Comparison of ENCODE assay signal across 8 cellular contexts in genomic region chr3:9397331-9397910, GRCh38. TPM values are rescaled to one million over a fixed set of nuclear protein-coding genes. Genes with fewer than 3 reads are reported as not detected.
DNase-seq lines count a peak whose midpoint lies in the region; ATAC-seq and TF ChIP-seq lines count a peak whose summit lies in the region.

TSS of gene SETD5 (plus strand) at chr3:9397615. CDS start at chr3:9428939, 31,324 bp downstream.

- H3K36me3 ChIP-seq in prostate gland, result no peaks in the 10 kb centered on the region
- no peaks in the 10 kb centered on the region for H3K36me3 ChIP-seq in urinary bladder (ENCODE audit: insufficient read depth)

- H3K9me3 ChIP-seq in prostate gland, result no peaks in the 10 kb centered on the region

- H3K4me1 ChIP-seq in prostate gland (replicated peaks) (peaks cover 16% of the 10 kb centered on the region), urinary bladder (ENCODE audit: insufficient read depth) (peaks cover 2% of the 10 kb centered on the region)

- H3K4me3 ChIP-seq in prostate gland (peak within 1 kb of the TSS; percentile 90 to 95), urinary bladder (ENCODE audit: low read depth, low read length) (peak within 1 kb of the TSS; percentile 94)

- H3K27ac ChIP-seq in angular gyrus (ENCODE audit: low read depth, low read length), result peak within 1 kb of the TSS; percentile 99
- peak within 1 kb of the TSS; percentile 99 for H3K27ac ChIP-seq in prostate gland
- H3K27ac ChIP-seq in urinary bladder (ENCODE audit: low read depth), result peak within 1 kb of the TSS; percentile 100

- H3K27me3 ChIP-seq in prostate gland (replicated peaks; ENCODE audit: insufficient read depth), result no peaks in the 10 kb centered on the region

- WGBS in prostate gland, result 1% methylated on average over 23 of the region's 64 CpGs
- under 1% methylated on average over 60 of the region's 64 CpGs for WGBS in urinary bladder

- intact Hi-C loops in left ventricle myocardium superior (cut with micrococcal nuclease), result no loop called here
- intact Hi-C loops in prostate gland (cut with DNase I), result no loop called here

- DNase-seq in NCI-H1694 (lab: John Stamatoyannopoulos, UW) (peak; percentile 40), T-helper 2 cell (peak; percentile 98 to 100 (median 99)), left ventricle myocardium superior (peak; percentile 99), prostate gland (ENCODE audit: low spot score) (peak; percentile 98)

- peak; percentile 27 for ATAC-seq in GM18499 (IDR thresholded peaks at IDR 0.05; ENCODE audit: insufficient read depth, unreplicated experiment)
- ATAC-seq in HG02885 (IDR thresholded peaks at IDR 0.05; ENCODE audit: poor library complexity, unreplicated experiment), result peak; percentile 56
- ATAC-seq in left ventricle myocardium superior, result peak; percentile 80

- peak; percentile 80 for TF ChIP-seq POLR2A in prostate gland (IDR thresholded peaks at IDR 0.05)

- TF ChIP-seq CTCF in prostate gland (IDR thresholded peaks at IDR 0.05), result peak in 1 of 4 experiments; percentile 34

RNA-seq across cellular contexts. Expression of gene SETD5, which starts in this region (rescaled TPM):
- 60.2 TPM for total RNA-seq in left ventricle myocardium superior
- total RNA-seq in prostate gland, result 100 to 1,000 TPM in 1 of 2 donors, 10 to 100 TPM in 1; 58.4 to 118 TPM
- 119 TPM for total RNA-seq in urinary bladder
- polyA plus RNA-seq in urinary bladder, result 39.7 TPM

Comparison
In these comparisons a context has a peak if more than half of its experiments do, and no peak if none do; other contexts are left out.
1. Peak in every context shown above with its lines: DNase-seq, ATAC-seq, H3K4me3 ChIP-seq and H3K27ac ChIP-seq.
2. ATAC-seq: peak in every context shown above with its lines; median percentile 80 in left ventricle myocardium superior; 56 in HG02885; 27 in GM18499.
3. DNase-seq: peak in every context shown above with its lines; median percentile 99 in T-helper 2 cell; 99 in left ventricle myocardium superior; 98 in prostate gland; 40 in NCI-H1694.